14 cellular contexts compared by ENCODE assay signal in the genomic region with DNA sequence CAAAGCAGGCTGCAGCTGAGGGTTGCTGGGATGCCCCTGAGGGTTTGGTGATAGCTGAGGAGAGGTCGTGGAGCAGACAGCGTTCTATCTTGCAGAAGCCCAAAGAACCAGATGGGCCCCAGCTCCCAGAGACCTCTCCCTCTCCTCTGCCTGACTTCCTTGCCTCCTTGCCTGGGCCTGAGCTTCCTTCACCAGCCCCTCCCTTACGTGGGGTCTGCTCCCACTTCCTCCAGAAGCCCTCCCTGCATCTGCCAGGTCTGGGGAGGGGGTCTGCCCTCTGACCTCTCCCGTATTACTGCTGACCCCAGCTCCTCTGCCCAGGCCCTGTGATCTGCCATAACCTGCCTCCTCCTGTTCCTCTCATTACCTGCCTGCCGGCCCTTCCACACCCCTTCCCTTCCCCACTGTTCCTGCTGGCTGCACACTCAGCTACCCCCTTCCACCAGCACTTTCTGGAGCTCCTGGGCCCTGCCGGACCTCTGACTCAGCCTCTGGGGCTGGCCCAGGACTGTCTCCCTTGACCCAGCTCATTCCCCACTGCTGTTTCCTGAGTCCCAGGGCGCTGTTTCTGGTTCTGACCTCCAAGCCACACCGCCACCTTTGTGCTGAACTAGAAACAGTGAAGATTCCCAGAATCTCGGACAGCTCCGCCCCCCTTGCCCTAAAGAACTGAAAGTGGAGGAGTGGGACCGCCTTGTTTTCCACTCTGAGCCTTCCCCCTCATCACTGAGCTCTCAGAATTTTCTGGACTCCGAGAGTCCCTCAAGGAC.
DNase-seq lines count a peak whose midpoint lies in the region; TF ChIP-seq lines count a peak whose summit lies in the region.
"Had no signal": no experiment of that assay in that cellular context is flagged by ENCODE, and none has a peak within 500 bp of the region (broad histone marks: within the 10 kb centered on the region; RNA-seq: fewer than 3 reads in every experiment).

No MANE protein-coding gene starts in this region.

- peak overlapping the region; percentile 39 for H3K9ac ChIP-seq in neuronal stem cell (ENCODE audit: low read depth, low read length, poor library complexity)

- H2BK120ac ChIP-seq in neuronal stem cell (ENCODE audit: low read depth, low read length), result no peak overlapping the region

- no peak overlapping the region for H4K8ac ChIP-seq in neuronal stem cell (ENCODE audit: low read depth, low read length)

- H3K4me3 Mint-ChIP-seq in type B pancreatic cell, result peak overlapping the region; percentile 22
- H3K4me3 Mint-ChIP-seq in activated CD4-positive, alpha-beta T cell treated with anti-CD3 and anti-CD28 coated beads, Interleukin-2, amount 10 ng/mL, durations not matched to agents 24 days and 14 days, result no peak overlapping the region

- H2AFZ ChIP-seq in neuronal stem cell (ENCODE audit: low read length), result no peak overlapping the region

- H3K36me3 Mint-ChIP-seq in type B pancreatic cell, result no peaks in the 10 kb centered on the region
- H3K36me3 Mint-ChIP-seq in activated CD4-positive, alpha-beta T cell treated with anti-CD3 and anti-CD28 coated beads, Interleukin-2, amount 10 ng/mL, durations not matched to agents 24 days and 14 days (ENCODE audit: low read depth), result no peaks in the 10 kb centered on the region

- no CpG with 5 or more reads among the region's 12 CpGs for WGBS in neuronal stem cell (ENCODE audit: extremely low coverage in 2 of 2, insufficient read length in 2 of 2, insufficient replicate concordance in 1 of 2), 2 donors

- no peak for TF ChIP-seq CTCF in type B pancreatic cell (conservative IDR thresholded peaks at IDR 0.05)

- no peak overlapping the region for H4K91ac ChIP-seq in neuronal stem cell (ENCODE audit: low read depth, low read length, poor library complexity)

- H3K27me3 Mint-ChIP-seq in type B pancreatic cell, result no peaks in the 10 kb centered on the region
- no peaks in the 10 kb centered on the region for H3K27me3 Mint-ChIP-seq in activated CD4-positive, alpha-beta T cell treated with anti-CD3 and anti-CD28 coated beads, Interleukin-2, amount 10 ng/mL, durations not matched to agents 24 days and 14 days

- no peak overlapping the region for H2BK5ac ChIP-seq in neuronal stem cell (ENCODE audit: low read length)

- peak overlapping the region; percentile 51 for H2BK15ac ChIP-seq in neuronal stem cell (ENCODE audit: low read length)

- no peaks in the 10 kb centered on the region for H3K27me3 ChIP-seq in neuronal stem cell (ENCODE audit: control insufficient read depth in 3 of 3, insufficient read depth in 3 of 3, low read depth in 1 of 3, low read length in 3 of 3)
- H3K27me3 ChIP-seq: Peyer's patch had no signal

- H3K4me1 Mint-ChIP-seq in type B pancreatic cell (ENCODE audit: unreplicated experiment), result peaks cover 9% of the 10 kb centered on the region
- H3K4me1 Mint-ChIP-seq in activated CD4-positive, alpha-beta T cell treated with anti-CD3 and anti-CD28 coated beads, Interleukin-2, amount 10 ng/mL, durations not matched to agents 24 days and 14 days, result no peaks in the 10 kb centered on the region

- H3K79me1 ChIP-seq in neuronal stem cell (ENCODE audit: low read depth, low read length), result no peaks in the 10 kb centered on the region

- no peak overlapping the region for H3K4me2 ChIP-seq in neuronal stem cell (ENCODE audit: insufficient read depth, low read length, poor library complexity, severe bottlenecking)

- no peak overlapping the region for H3K4me3 ChIP-seq in neuronal stem cell (ENCODE audit: low read length in 2 of 2)
- H3K4me3 ChIP-seq: Peyer's patch had no signal

- H3K14ac ChIP-seq in neuronal stem cell (ENCODE audit: low read length), result no peak overlapping the region

- H3K4me1 ChIP-seq in neuronal stem cell (ENCODE audit: control insufficient read depth in 2 of 2, insufficient read depth in 1 of 2, low read depth in 1 of 2, low read length in 2 of 2), result peaks cover 0 to 11% of the 10 kb centered on the region in 2 donors
- H3K4me1 ChIP-seq: Peyer's patch had no signal

- no peaks in the 10 kb centered on the region for H3K9me3 Mint-ChIP-seq in type B pancreatic cell
- H3K9me3 Mint-ChIP-seq in activated CD4-positive, alpha-beta T cell treated with anti-CD3 and anti-CD28 coated beads, Interleukin-2, amount 10 ng/mL, durations not matched to agents 24 days and 14 days, result peaks cover 16% of the 10 kb centered on the region

- H2AK5ac ChIP-seq in neuronal stem cell (ENCODE audit: low read depth, low read length), result peak overlapping the region; percentile 68

- H3K9me3 ChIP-seq in neuronal stem cell (replicated peaks in 1 of 2; ENCODE audit: control insufficient read depth in 2 of 2, insufficient read depth in 1 of 2, low read depth in 1 of 2, low read length in 2 of 2), result peaks cover 0 to 3% of the 10 kb centered on the region in 2 donors
- H3K9me3 ChIP-seq: Peyer's patch had no signal

- H3K18ac ChIP-seq in neuronal stem cell (ENCODE audit: low read length), result peak overlapping the region; percentile 78

- H3K36me3 ChIP-seq in neuronal stem cell (replicated peaks in 1 of 2; ENCODE audit: control insufficient read depth in 2 of 2, insufficient read depth in 2 of 2, low read length in 2 of 2), result no peaks in the 10 kb centered on the region
- H3K36me3 ChIP-seq: Peyer's patch had no signal

- intact Hi-C loops in activated CD4-positive, alpha-beta T cell treated with anti-CD3 and anti-CD28 coated beads, Interleukin-2, amount 10 ng/mL, durations not matched to agents 24 days and 14 days (cut with micrococcal nuclease), result no loop called here

- H3K23ac ChIP-seq in neuronal stem cell (ENCODE audit: low read depth, low read length, poor library complexity), result no peak overlapping the region

- DNase-seq in ELF-1 (ENCODE audit: low read depth, low spot score) (peak; percentile 71), iPS-NIHi7 (ENCODE audit: extremely low spot score) (peak; percentile 46), neuronal stem cell (ENCODE audit: low spot score) (no peak), type B pancreatic cell (ENCODE audit: extremely low spot score, unreplicated experiment) (no peak), DMS79 (lab: John Stamatoyannopoulos, UW) (no peak), SKM-1 treated with dmso at 0.1 percent for 144 hours (lab: John Stamatoyannopoulos, UW; ENCODE audit: unreplicated experiment) (no peak)
- no peak for DNase-seq in activated CD4-positive, alpha-beta T cell treated with anti-CD3 and anti-CD28 coated beads, Interleukin-2, amount 10 ng/mL, durations not matched to agents 24 days and 14 days
- DNase-seq: HCEC 1CT, IMR-90, NCI-H1694, NCI-H2081 treated with DMSO at 0.1 percent for 48 hours, NCI-H2171 treated with DMSO at 0.1 percent for 48 hours, NCI-H526, Peyer's patch had no signal

- no peak overlapping the region for H3K4ac ChIP-seq in neuronal stem cell (ENCODE audit: low read length)

- no peak overlapping the region for H3K27ac Mint-ChIP-seq in type B pancreatic cell
- no peak overlapping the region for H3K27ac Mint-ChIP-seq in activated CD4-positive, alpha-beta T cell treated with anti-CD3 and anti-CD28 coated beads, Interleukin-2, amount 10 ng/mL, durations not matched to agents 24 days and 14 days

- H3K27ac ChIP-seq in neuronal stem cell (replicated peaks; ENCODE audit: low read length), result no peak overlapping the region
- H3K27ac ChIP-seq: Peyer's patch had no signal

- no peak overlapping the region for H2BK12ac ChIP-seq in neuronal stem cell (ENCODE audit: low read length)

Comparison
In these comparisons a context has a peak if more than half of its experiments do, and no peak if none do; other contexts are left out.
1. DNase-seq: peak in ELF-1 (single experiment) and iPS-NIHi7 (single experiment); none in neuronal stem cell (single experiment), type B pancreatic cell (single experiment), DMS79 (single experiment), SKM-1 treated with dmso at 0.1 percent for 144 hours (single experiment) and activated CD4-positive, alpha-beta T cell treated with anti-CD3 and anti-CD28 coated beads, Interleukin-2, amount 10 ng/mL, durations not matched to agents 24 days and 14 days (single experiment).